Comparison of ENCODE assay signal across 10 cellular contexts in genomic region chr12:1663440-1664132, GRCh38. TPM values are rescaled to one million over a fixed set of nuclear protein-coding genes. Genes with fewer than 3 reads are reported as not detected.
DNase-seq lines count a peak whose midpoint lies in the region; ATAC-seq and TF ChIP-seq lines count a peak whose summit lies in the region.
"Had no signal": no experiment of that assay in that cellular context is flagged by ENCODE, and none has a peak within 500 bp of the region (broad histone marks: within the 10 kb centered on the region; RNA-seq: fewer than 3 reads in every experiment).

No MANE protein-coding gene starts in this region.

- H3K27me3 ChIP-seq in heart left ventricle (no peaks in the 10 kb centered on the region), mucosa of rectum (ENCODE audit: control insufficient read depth in 2 of 2, insufficient read depth in 2 of 2, low read length in 2 of 2) (no peaks in the 10 kb centered on the region), upper lobe of left lung (no peaks in the 10 kb centered on the region)

- peaks cover 45% of the 10 kb centered on the region for H3K4me1 Mint-ChIP-seq in activated naive CD8-positive, alpha-beta T cell treated with anti-CD3 and anti-CD28 coated beads, Interleukin-2, amount 50 U/mL, for 24 hours

- no peaks in the 10 kb centered on the region for H3K27me3 Mint-ChIP-seq in activated naive CD8-positive, alpha-beta T cell treated with anti-CD3 and anti-CD28 coated beads, Interleukin-2, amount 50 U/mL, for 24 hours

- TF ChIP-seq CTCF in heart left ventricle (IDR thresholded peaks at IDR 0.05), result no peak
- TF ChIP-seq CTCF in upper lobe of left lung (IDR thresholded peaks at IDR 0.05), result no peak

- TF ChIP-seq EP300 in upper lobe of left lung (IDR thresholded peaks at IDR 0.05), result no peak

- no peaks in the 10 kb centered on the region for H3K9me3 Mint-ChIP-seq in activated naive CD8-positive, alpha-beta T cell treated with anti-CD3 and anti-CD28 coated beads, Interleukin-2, amount 50 U/mL, for 24 hours

- H3K4me1 ChIP-seq in heart left ventricle (peaks cover 4 to 41% (median 24%) of the 10 kb centered on the region in 12 donors), mucosa of rectum (ENCODE audit: control insufficient read depth in 2 of 2, insufficient read depth in 2 of 2, low read length in 2 of 2) (peaks cover 23 to 49% of the 10 kb centered on the region in 2 donors), upper lobe of left lung (peaks cover 30 to 51% (median 36%) of the 10 kb centered on the region in 4 donors)

- H3K9me3 ChIP-seq in heart left ventricle, result no peaks in the 10 kb centered on the region
- no peaks in the 10 kb centered on the region for H3K9me3 ChIP-seq in mucosa of rectum (ENCODE audit: control insufficient read depth in 2 of 2, low read length in 2 of 2)
- no peaks in the 10 kb centered on the region for H3K9me3 ChIP-seq in upper lobe of left lung

- H3K27ac ChIP-seq in heart left ventricle, result peak overlapping the region in 7 of 12 donors; percentile 62 to 81 (median 73)
- H3K27ac ChIP-seq in mucosa of rectum (ENCODE audit: low read depth in 2 of 2, low read length in 2 of 2), result peak overlapping the region; percentile 93
- H3K27ac ChIP-seq in upper lobe of left lung, result peak overlapping the region in 3 of 4 donors; percentile 78 to 90 (median 82)
- H3K27ac ChIP-seq: C4-2B had no signal

- peak overlapping the region; percentile 24 to 65 for H3K9ac ChIP-seq in mucosa of rectum (ENCODE audit: low read depth in 1 of 2, low read length in 2 of 2)

- 83 to 89% (median 88%) methylated on average over 11 of the region's 11 CpGs for WGBS in heart left ventricle, 4 donors
- WGBS in upper lobe of left lung, 2 donors, result 85 to 89% methylated on average over 11 of the region's 11 CpGs

- intact Hi-C loops in heart left ventricle (cut with DNase I), result loop anchor here in 1 of 10 donors (2.0 kb wide), 1 partner anchor 27 kb away; the partner anchor contains the start of gene ADIPOR2
- intact Hi-C loops in cardiac septum (cut with DNase I), result no loop called here

- TF ChIP-seq POLR2A in heart left ventricle (IDR thresholded peaks at IDR 0.05), result no peak
- no peak for TF ChIP-seq POLR2A in upper lobe of left lung (IDR thresholded peaks at IDR 0.05)

- H3K36me3 ChIP-seq in heart left ventricle, result no peaks in the 10 kb centered on the region
- no peaks in the 10 kb centered on the region for H3K36me3 ChIP-seq in mucosa of rectum (ENCODE audit: control insufficient read depth in 2 of 2, insufficient read depth in 2 of 2, low read length in 2 of 2)
- no peaks in the 10 kb centered on the region for H3K36me3 ChIP-seq in upper lobe of left lung

- ATAC-seq in heart left ventricle (no peak), upper lobe of left lung (ENCODE audit: low FRiP score in 2 of 2) (no peak), GM19328 (IDR thresholded peaks at IDR 0.05; ENCODE audit: unreplicated experiment) (no peak)
- no peak for ATAC-seq in activated naive CD8-positive, alpha-beta T cell treated with anti-CD3 and anti-CD28 coated beads, Interleukin-2, amount 50 U/mL, for 24 hours

- DNase-seq in heart left ventricle (no peak), cardiac septum (ENCODE audit: low spot score) (no peak), upper lobe of left lung (no peak), OCI-M2 (lab: John Stamatoyannopoulos, UW; ENCODE audit: unreplicated experiment) (no peak), CD1c-positive myeloid dendritic cell (ENCODE audit: extremely low spot score) (no peak)
- no peak for DNase-seq in activated naive CD8-positive, alpha-beta T cell treated with anti-CD3 and anti-CD28 coated beads, Interleukin-2, amount 50 U/mL, for 24 hours

- H3K36me3 Mint-ChIP-seq in activated naive CD8-positive, alpha-beta T cell treated with anti-CD3 and anti-CD28 coated beads, Interleukin-2, amount 50 U/mL, for 24 hours (ENCODE audit: low read depth), result no peaks in the 10 kb centered on the region

- H3K4me3 ChIP-seq in heart left ventricle (no peak overlapping the region), mucosa of rectum (ENCODE audit: low read length in 2 of 2) (peak overlapping the region in 1 of 2 donors; percentile 48), upper lobe of left lung (no peak overlapping the region)

- H3K27ac Mint-ChIP-seq in activated naive CD8-positive, alpha-beta T cell treated with anti-CD3 and anti-CD28 coated beads, Interleukin-2, amount 50 U/mL, for 24 hours, result peak overlapping the region; percentile 85

- peak overlapping the region; percentile 77 for H3K4me3 Mint-ChIP-seq in activated naive CD8-positive, alpha-beta T cell treated with anti-CD3 and anti-CD28 coated beads, Interleukin-2, amount 50 U/mL, for 24 hours

RNA-seq across cellular contexts. Expression of gene ADIPOR2, which starts 27.3 kb away (rescaled TPM):
- 10 to 100 TPM; 28.1 to 52.5 (median 36.7) TPM for total RNA-seq in heart left ventricle
- 10 to 100 TPM; 17.7 to 41.2 TPM for polyA plus RNA-seq in heart left ventricle
- total RNA-seq in cardiac septum, result 33.4 TPM
- total RNA-seq in upper lobe of left lung, result 10 to 100 TPM; 45.1 to 82.3 (median 68.6) TPM

RNA-seq across cellular contexts. Expression of gene WNT5B, which starts 34.6 kb away (rescaled TPM):
- 1 to 10 TPM in 5 of 9 donors, under 1 TPM in 4; 0.52 to 3.9 (median 1.3) TPM for total RNA-seq in heart left ventricle
- polyA plus RNA-seq in heart left ventricle, result 1 to 10 TPM; 1.3 to 1.7 TPM
- 0.43 TPM for total RNA-seq in cardiac septum
- 1 to 10 TPM in 5 of 6 donors, not detected in 1; 5.8 to 9.7 (median 7.0) TPM for total RNA-seq in upper lobe of left lung
- total RNA-seq: endothelial cell of umbilical vein had no signal
- polyA plus RNA-seq: endothelial cell of umbilical vein had no signal
